1 cellular context compared by ENCODE assay signal in genomic region chr6:113970808-113971676, GRCh38.
TF ChIP-seq lines count a peak whose summit lies in the region.

Gene HDAC2, minus strand, starts transcription at chr6:113971148. Its CDS starts 240 bp downstream, at chr6:113970908.

TF ChIP-seq in HepG2, 621 proteins besides CTCF, POLR2A, EP300 and RAD21 (continued from another document and continues in another):
- TF ChIP-seq ZNF691 (CRISPR knock-in tag; IDR thresholded peaks at IDR 0.05; ENCODE audit: borderline replicate concordance, low read depth) (0 out of 2 replicates have a peak, but pooled peaks have one; percentile 88), ZFP62 (CRISPR knock-in tag; IDR thresholded peaks at IDR 0.05) (no peak), ZNF576 (CRISPR knock-in tag; IDR thresholded peaks at IDR 0.05) (0 out of 2 replicates have a peak, but pooled peaks have one; percentile 67), NKX3-1 (CRISPR knock-in tag; IDR thresholded peaks at IDR 0.05) (peak; percentile 99), FOXP1 (IDR thresholded peaks at IDR 0.05) (no peak), FOXP1 (CRISPR knock-in tag; IDR thresholded peaks at IDR 0.05) (no peak), ZNF296 (CRISPR knock-in tag; conservative IDR thresholded peaks at IDR 0.05) (peak; percentile 90), ZNF432 (CRISPR knock-in tag; IDR thresholded peaks at IDR 0.05; ENCODE audit: borderline replicate concordance) (0 out of 2 replicates have a peak, but pooled peaks have one; percentile 39), HMG20A (CRISPR knock-in tag; IDR thresholded peaks at IDR 0.05; ENCODE audit: borderline replicate concordance) (peak; percentile 54; the same call in 1 of the 2 replicates), KLF12 (CRISPR knock-in tag; IDR thresholded peaks at IDR 0.05; ENCODE audit: borderline replicate concordance) (peak; percentile 93), NFYB (CRISPR knock-in tag; IDR thresholded peaks at IDR 0.05) (0 out of 2 replicates have a peak, but pooled peaks have one; percentile 19), TOE1 (CRISPR knock-in tag; IDR thresholded peaks at IDR 0.05) (peak; percentile 94; the same call in 1 of the 2 replicates), IKZF4 (CRISPR knock-in tag; IDR thresholded peaks at IDR 0.05; ENCODE audit: borderline replicate concordance, low read depth, not compliant biosample characterization) (peak; percentile 95), RFXAP (CRISPR knock-in tag; IDR thresholded peaks at IDR 0.05; ENCODE audit: borderline replicate concordance) (peak; percentile 96; the same call in 1 of the 2 replicates), PRDM10 (CRISPR knock-in tag; IDR thresholded peaks at IDR 0.05; ENCODE audit: low read depth) (peak; percentile 100), ZMAT3 (CRISPR knock-in tag; conservative IDR thresholded peaks at IDR 0.05) (peak; percentile 98), ARID2 (CRISPR knock-in tag; IDR thresholded peaks at IDR 0.05; ENCODE audit: borderline replicate concordance) (peak; percentile 97), ZBTB7A (CRISPR knock-in tag; IDR thresholded peaks at IDR 0.05) (peak; percentile 93), ZNF138 (CRISPR knock-in tag; IDR thresholded peaks at IDR 0.05; ENCODE audit: low read depth) (peak; percentile 94), ZBTB44 (CRISPR knock-in tag; IDR thresholded peaks at IDR 0.05) (peak; percentile 98), TFAP4 (IDR thresholded peaks at IDR 0.05; ENCODE audit: borderline replicate concordance, low read depth) (no peak), FOXA3 (CRISPR knock-in tag; IDR thresholded peaks at IDR 0.05) (peak; percentile 56), TMF1 (CRISPR knock-in tag; IDR thresholded peaks at IDR 0.05; ENCODE audit: low read depth) (peak; percentile 97), CBX5 (CRISPR knock-in tag; IDR thresholded peaks at IDR 0.05; ENCODE audit: borderline replicate concordance) (peak; percentile 87), IRF2 (CRISPR knock-in tag; IDR thresholded peaks at IDR 0.05) (peak; percentile 81), ISL2 (CRISPR knock-in tag; IDR thresholded peaks at IDR 0.05) (peak; percentile 88), ZNF614 (CRISPR knock-in tag; IDR thresholded peaks at IDR 0.05; ENCODE audit: borderline replicate concordance) (peak; percentile 35; the same call in 1 of the 2 replicates), YEATS4 (CRISPR knock-in tag; IDR thresholded peaks at IDR 0.05; ENCODE audit: borderline replicate concordance) (peak; percentile 97), RBAK (CRISPR knock-in tag; IDR thresholded peaks at IDR 0.05) (0 out of 2 replicates have a peak, but pooled peaks have one; percentile 31), MATR3 (CRISPR knock-in tag; IDR thresholded peaks at IDR 0.05) (no peak), FIP1L1 (IDR thresholded peaks at IDR 0.05; ENCODE audit: borderline replicate concordance, insufficient read depth, low read depth, low read length) (peak; percentile 71; the same call in 1 of the 2 replicates), SNAI1 (CRISPR knock-in tag; IDR thresholded peaks at IDR 0.05; ENCODE audit: borderline replicate concordance) (peak; percentile 78; the same call in 1 of the 2 replicates), UBTF (CRISPR knock-in tag; IDR thresholded peaks at IDR 0.05) (peak; percentile 63; the same call in 1 of the 2 replicates), ETV5 (CRISPR knock-in tag; IDR thresholded peaks at IDR 0.05; ENCODE audit: borderline replicate concordance) (peak; percentile 64), PCBP1 (IDR thresholded peaks at IDR 0.05; ENCODE audit: borderline replicate concordance, low read depth, low read length) (peak; percentile 91; the same call in 1 of the 2 replicates), ZNF740 (CRISPR knock-in tag; IDR thresholded peaks at IDR 0.05) (peak; percentile 95), LBX2 (CRISPR knock-in tag; IDR thresholded peaks at IDR 0.05; ENCODE audit: borderline replicate concordance) (peak; percentile 98), MED13 (CRISPR knock-in tag; IDR thresholded peaks at IDR 0.05) (peak; percentile 96), KLF9 (CRISPR knock-in tag; IDR thresholded peaks at IDR 0.05; ENCODE audit: low read depth) (peak; percentile 90; the same call in 1 of the 2 replicates), ZNF609 (CRISPR knock-in tag; IDR thresholded peaks at IDR 0.05; ENCODE audit: borderline replicate concordance) (peak; percentile 83), ZNF253 (CRISPR knock-in tag; IDR thresholded peaks at IDR 0.05; ENCODE audit: borderline replicate concordance) (peak; percentile 97), ZNF704 (CRISPR knock-in tag; IDR thresholded peaks at IDR 0.05; ENCODE audit: borderline replicate concordance) (peak; percentile 98), SRSF1 (optimal IDR thresholded peaks at IDR 0.05; ENCODE audit: low read depth, low read length) (no peak), MLLT10 (CRISPR knock-in tag; IDR thresholded peaks at IDR 0.05) (peak; percentile 46; the same call in 1 of the 2 replicates), ARNTL (CRISPR knock-in tag; IDR thresholded peaks at IDR 0.05) (peak; percentile 82), RFX5 (IDR thresholded peaks at IDR 0.05; ENCODE audit: low read depth, low read length) (no peak), NCOA5 (CRISPR knock-in tag; IDR thresholded peaks at IDR 0.05) (no peak), TGIF2 (CRISPR knock-in tag; IDR thresholded peaks at IDR 0.05) (peak; percentile 91), BRD4 (CRISPR knock-in tag; IDR thresholded peaks at IDR 0.05) (peak; percentile 99), ZSCAN21 (CRISPR knock-in tag; IDR thresholded peaks at IDR 0.05; ENCODE audit: borderline replicate concordance) (peak; percentile 98), ZNF326 (CRISPR knock-in tag; IDR thresholded peaks at IDR 0.05; ENCODE audit: borderline replicate concordance) (no peak)
